In the genomic region with DNA sequence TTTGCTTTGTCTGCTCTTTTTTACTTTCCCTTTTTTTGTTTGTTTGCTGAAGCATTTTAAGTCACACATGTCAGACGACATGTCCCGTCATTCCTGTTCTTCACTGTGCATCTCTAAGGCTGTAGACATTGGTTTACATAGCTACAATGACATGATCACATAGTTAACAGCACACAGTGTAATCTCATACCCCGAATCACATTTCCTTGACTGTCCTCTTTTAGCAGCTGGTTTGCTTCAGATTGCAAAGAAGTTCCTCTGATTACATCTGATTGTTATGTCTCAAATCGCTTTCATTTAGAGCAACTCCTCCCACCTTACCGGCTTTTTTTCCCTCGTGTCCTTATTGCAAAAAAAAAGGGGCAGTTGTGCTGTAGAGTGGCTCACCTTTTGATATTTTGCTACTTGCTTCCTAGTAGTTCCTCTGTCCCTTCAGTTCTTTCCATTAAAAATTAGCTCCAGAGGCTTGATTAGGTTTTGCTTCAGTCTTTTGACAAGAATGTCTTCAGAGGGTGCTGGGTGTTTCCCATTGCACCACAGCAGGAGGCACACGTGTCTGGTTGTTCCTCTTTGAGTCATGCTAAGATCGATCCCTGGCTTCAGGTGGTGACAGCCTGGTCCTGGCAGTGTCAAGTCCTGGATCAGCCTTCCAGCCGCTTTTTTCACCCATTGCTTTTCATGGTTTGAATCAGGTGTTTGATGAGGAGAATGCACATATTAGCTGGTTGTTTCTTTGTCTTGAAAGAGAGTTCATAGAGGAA, we compare ENCODE assay signal across 10 cellular contexts. TPM values are rescaled to one million over a fixed set of nuclear protein-coding genes. Genes with fewer than 3 reads are reported as not detected.
DNase-seq lines count a peak whose midpoint lies in the region; ATAC-seq and TF ChIP-seq lines count a peak whose summit lies in the region.
"Had no signal": no experiment of that assay in that cellular context is flagged by ENCODE, and none has a peak within 500 bp of the region (broad histone marks: within the 10 kb centered on the region; RNA-seq: fewer than 3 reads in every experiment).

No MANE protein-coding gene starts in this region.

- DNase-seq in CD4-positive, alpha-beta memory T cell, result no peak
- DNase-seq in HCEC 1CT (peak; percentile 25), memory B cell (ENCODE audit: low spot score in 2 of 2) (no peak), NCI-H526 treated with DMSO at 0.1 percent for 48 hours (lab: John Stamatoyannopoulos, UW) (no peak), natural killer cell (no peak)
- DNase-seq: DMS79; effector CD4-positive, alpha-beta T cell; occipital lobe had no signal

- peaks cover 22 to 41% of the 10 kb centered on the region in 2 donors for H3K36me3 Mint-ChIP-seq in CD4-positive, alpha-beta memory T cell
- peaks cover 23% of the 10 kb centered on the region for H3K36me3 Mint-ChIP-seq in memory B cell
- peaks cover 21% of the 10 kb centered on the region for H3K36me3 Mint-ChIP-seq in natural killer cell

- intact Hi-C loops in CD4-positive, alpha-beta memory T cell (cut with micrococcal nuclease), result no loop called here
- intact Hi-C loops in natural killer cell (cut with micrococcal nuclease), result no loop called here

- peak overlapping the region in 5 of 7 donors; percentile 36 to 77 (median 62) for H3K27ac Mint-ChIP-seq in CD4-positive, alpha-beta memory T cell
- H3K27ac Mint-ChIP-seq in memory B cell (peak overlapping the region; percentile 53), natural killer cell (no peak overlapping the region)

- POLR2A ChIA-PET in CD4-positive, alpha-beta memory T cell (lab: Charles Lee; ENCODE audit: partially characterized antibody), result interaction anchor here (0.7 kb wide), 1 partner anchor 772 kb away, joined by 3 read pairs; no protein-coding TSS in a partner anchor

- peak overlapping the region in 2 of 8 donors; percentile 1 to 45 for H3K4me3 Mint-ChIP-seq in CD4-positive, alpha-beta memory T cell
- H3K4me3 Mint-ChIP-seq in memory B cell (no peak overlapping the region), natural killer cell (no peak overlapping the region)

- ATAC-seq in memory B cell (ENCODE audit: low read depth) (no peak), natural killer cell (no peak), GM21737 (IDR thresholded peaks at IDR 0.05; ENCODE audit: unreplicated experiment) (no peak)

- no peak overlapping the region for H3K27ac ChIP-seq in CD4-positive, alpha-beta memory T cell (ENCODE audit: low read depth, low read length)
- H3K27ac ChIP-seq in VCaP, result peak overlapping the region; percentile 36; the same call in 1 of the 2 replicates

- CTCF ChIA-PET in CD4-positive, alpha-beta memory T cell (lab: Charles Lee; ENCODE audit: partially characterized antibody), result interaction anchor here (0.9 kb wide), 1 partner anchor 24 kb away, joined by 6 read pairs; no protein-coding TSS in a partner anchor

- H3K36me3 ChIP-seq in CD4-positive, alpha-beta memory T cell (ENCODE audit: insufficient read depth, low read length), result peaks cover 29% of the 10 kb centered on the region

- peaks cover 25% of the 10 kb centered on the region for H3K4me1 ChIP-seq in CD4-positive, alpha-beta memory T cell (ENCODE audit: insufficient read depth, low read length)

- peaks cover 0 to 2% (median 0%) of the 10 kb centered on the region in 8 donors for H3K9me3 Mint-ChIP-seq in CD4-positive, alpha-beta memory T cell
- no peaks in the 10 kb centered on the region for H3K9me3 Mint-ChIP-seq in memory B cell
- H3K9me3 Mint-ChIP-seq in natural killer cell, result no peaks in the 10 kb centered on the region

- no peak overlapping the region for H3K4me3 ChIP-seq in CD4-positive, alpha-beta memory T cell (ENCODE audit: low read length in 2 of 2)

- no peaks in the 10 kb centered on the region for H3K27me3 ChIP-seq in CD4-positive, alpha-beta memory T cell (ENCODE audit: insufficient read depth, low read length)

- no peaks in the 10 kb centered on the region for H3K9me3 ChIP-seq in CD4-positive, alpha-beta memory T cell (ENCODE audit: control insufficient read depth in 1 of 2, low read length in 2 of 2)

- TF ChIP-seq CTCF in VCaP (conservative IDR thresholded peaks at IDR 0.05) (no peak), natural killer cell (IDR thresholded peaks at IDR 0.05) (no peak)

- no peaks in the 10 kb centered on the region for H3K27me3 Mint-ChIP-seq in CD4-positive, alpha-beta memory T cell
- H3K27me3 Mint-ChIP-seq in memory B cell, result no peaks in the 10 kb centered on the region
- H3K27me3 Mint-ChIP-seq in natural killer cell (ENCODE audit: low read depth in 2 of 2), result no peaks in the 10 kb centered on the region

- H3K4me1 Mint-ChIP-seq in CD4-positive, alpha-beta memory T cell, result peaks cover 28 to 32% (median 30%) of the 10 kb centered on the region in 4 donors
- H3K4me1 Mint-ChIP-seq in memory B cell (peaks cover 21% of the 10 kb centered on the region), natural killer cell (peaks cover 23 to 30% of the 10 kb centered on the region in 2 donors)

RNA-seq across cellular contexts. Expression of gene ZNF664, which starts 35.0 kb away (rescaled TPM):
- 10 to 100 TPM; 54.0 to 57.9 TPM for total RNA-seq in CD4-positive, alpha-beta memory T cell
- polyA plus RNA-seq in CD4-positive, alpha-beta memory T cell, result 10 to 100 TPM in 1 of 2 donors, 1 to 10 TPM in 1; 5.7 to 11.2 TPM
- total RNA-seq in natural killer cell, result 10 to 100 TPM; 36.0 to 47.3 (median 46.9) TPM

RNA-seq across cellular contexts. Expression of gene CCDC92, which starts 35.4 kb away (rescaled TPM):
- 10 to 100 TPM; 32.1 to 35.6 TPM for total RNA-seq in CD4-positive, alpha-beta memory T cell
- polyA plus RNA-seq in CD4-positive, alpha-beta memory T cell, result 10 to 100 TPM; 15.6 to 52.9 TPM
- 10 to 100 TPM; 37.6 to 42.4 (median 39.1) TPM for total RNA-seq in natural killer cell

Comparison
In these comparisons a context has a peak if more than half of its experiments do, and no peak if none do; other contexts are left out.
1. H3K27ac Mint-ChIP-seq: peak in CD4-positive, alpha-beta memory T cell (5 of 7) and memory B cell (single experiment); none in natural killer cell (0 of 2).